In genomic region chr11:117217141-117217609, GRCh38 we compare ENCODE assay signal across 10 cellular contexts. TPM values are rescaled to one million over a fixed set of nuclear protein-coding genes. Genes with fewer than 3 reads are reported as not detected.
A peak's percentile ranks its signal among the peaks of the same experiment; 100 is the strongest.
DNase-seq lines count a peak whose midpoint lies in the region; ATAC-seq and TF ChIP-seq lines count a peak whose summit lies in the region.
"Had no signal": no experiment of that assay in that cellular context is flagged by ENCODE, and none has a peak within 500 bp of the region (broad histone marks: within the 10 kb centered on the region; RNA-seq: fewer than 3 reads in every experiment).

No MANE protein-coding gene starts in this region.

- no peaks in the 10 kb centered on the region for H3K27me3 ChIP-seq in muscle layer of duodenum (ENCODE audit: low read depth, low read length)
- no peaks in the 10 kb centered on the region for H3K27me3 ChIP-seq in upper lobe of right lung

- H3K27ac ChIP-seq in coronary artery (peak overlapping the region; percentile 89 to 95), muscle layer of duodenum (ENCODE audit: low read length) (peak overlapping the region; percentile 73), upper lobe of right lung (no peak overlapping the region)

- peak; percentile 69 for DNase-seq in left cardiac atrium
- no peak for DNase-seq in Right ventricle myocardium inferior (ENCODE audit: missing footprints)
- DNase-seq in coronary artery (ENCODE audit: low spot score), result peak; percentile 89
- DNase-seq in upper lobe of right lung, result peak; percentile 7
- DNase-seq in NOMO-1 (lab: John Stamatoyannopoulos, UW; ENCODE audit: unreplicated experiment in 2 of 2), result no peak
- no peak for DNase-seq in AG08396 (ENCODE audit: low spot score)
- no peak for DNase-seq in AML-193 (lab: John Stamatoyannopoulos, UW)
- DNase-seq: NCI-H2081 treated with DMSO at 0.1 percent for 48 hours had no signal

- intact Hi-C loops in left cardiac atrium (cut with DNase I), result no loop called here
- intact Hi-C loops in Right ventricle myocardium inferior (cut with DNase I), result no loop called here
- intact Hi-C loops in upper lobe of right lung (cut with DNase I), result no loop called here

- H3K4me1 ChIP-seq in muscle layer of duodenum (ENCODE audit: control insufficient read depth in 1 of 2, insufficient read depth in 2 of 2, low read length in 2 of 2) (peaks cover 12 to 31% of the 10 kb centered on the region in 2 donors), upper lobe of right lung (peaks cover 30% of the 10 kb centered on the region)

- H3K9me3 ChIP-seq in muscle layer of duodenum (ENCODE audit: control insufficient read depth in 1 of 2, low read length in 2 of 2), result no peaks in the 10 kb centered on the region
- H3K9me3 ChIP-seq in upper lobe of right lung, result no peaks in the 10 kb centered on the region

- peak; percentile 3 to 4 for ATAC-seq in left cardiac atrium
- ATAC-seq in Right ventricle myocardium inferior, result no peak
- no peak for ATAC-seq in upper lobe of right lung
- ATAC-seq: WTC11 had no signal

- H3K4me3 ChIP-seq in coronary artery, result peak overlapping the region; percentile 54
- peak overlapping the region in 1 of 2 donors; percentile 15 for H3K4me3 ChIP-seq in muscle layer of duodenum (ENCODE audit: low read depth in 1 of 2, low read length in 2 of 2)
- no peak overlapping the region for H3K4me3 ChIP-seq in upper lobe of right lung

- TF ChIP-seq CTCF in coronary artery (IDR thresholded peaks at IDR 0.05), result no peak
- TF ChIP-seq CTCF in upper lobe of right lung (IDR thresholded peaks at IDR 0.05), result no peak

- H3K36me3 ChIP-seq in muscle layer of duodenum (ENCODE audit: control insufficient read depth in 1 of 2, insufficient read depth in 2 of 2, low read length in 2 of 2), result peaks cover 34 to 42% of the 10 kb centered on the region in 2 donors
- H3K36me3 ChIP-seq in upper lobe of right lung, result peaks cover 81% of the 10 kb centered on the region

RNA-seq across cellular contexts. Expression of gene PCSK7, which starts 14.7 kb away (rescaled TPM):
- total RNA-seq in left cardiac atrium (10 to 100 TPM; 29.2 to 42.5 TPM), Right ventricle myocardium inferior (26.7 TPM), upper lobe of right lung (57.8 TPM)

RNA-seq across cellular contexts. Expression of gene RNF214, which starts 15.3 kb away (rescaled TPM):
- total RNA-seq in left cardiac atrium (10 to 100 TPM; 20.3 to 21.0 TPM), Right ventricle myocardium inferior (17.3 TPM), upper lobe of right lung (27.1 TPM)

RNA-seq across cellular contexts. Expression of gene TAGLN, which starts 18.0 kb away (rescaled TPM):
- 1,000 to 10,000 TPM in 1 of 2 donors, 100 to 1,000 TPM in 1; 829 to 1,367 TPM for total RNA-seq in left cardiac atrium
- 122 TPM for total RNA-seq in Right ventricle myocardium inferior
- total RNA-seq in upper lobe of right lung, result 465 TPM

RNA-seq across cellular contexts. Expression of gene SIDT2, which starts 38.6 kb away (rescaled TPM):
- total RNA-seq in left cardiac atrium (10 to 100 TPM; 40.8 to 48.5 TPM), Right ventricle myocardium inferior (26.1 TPM), upper lobe of right lung (107 TPM)

Comparison
In these comparisons a context has a peak if more than half of its experiments do, and no peak if none do; other contexts are left out.
1. ATAC-seq: peak in left cardiac atrium (2 of 2); none in Right ventricle myocardium inferior (single experiment) and upper lobe of right lung (single experiment).
2. DNase-seq: peak in left cardiac atrium (single experiment), coronary artery (single experiment) and upper lobe of right lung (single experiment); none in Right ventricle myocardium inferior (single experiment), NOMO-1 (0 of 2), AG08396 (single experiment) and AML-193 (0 of 2).